In genomic region chr12:131002271-131002670, GRCh38 we compare ENCODE assay signal across 13 cellular contexts. TPM values are rescaled to one million over a fixed set of nuclear protein-coding genes. Genes with fewer than 3 reads are reported as not detected.
DNase-seq lines count a peak whose midpoint lies in the region; ATAC-seq and TF ChIP-seq lines count a peak whose summit lies in the region.
"Had no signal": no experiment of that assay in that cellular context is flagged by ENCODE, and none has a peak within 500 bp of the region (broad histone marks: within the 10 kb centered on the region; RNA-seq: fewer than 3 reads in every experiment).

No MANE protein-coding gene starts in this region.

- peaks cover 74% of the 10 kb centered on the region for H3K36me3 ChIP-seq in left ventricle myocardium inferior
- H3K36me3 ChIP-seq in MG63 = no peaks in the 10 kb centered on the region

- peak overlapping the region; percentile 23 for H3K4me3 ChIP-seq in left ventricle myocardium inferior
- no peak overlapping the region for H3K4me3 ChIP-seq in MG63

- H3K27ac ChIP-seq in left ventricle myocardium inferior (replicated peaks) = peak overlapping the region; percentile 84

- no peaks in the 10 kb centered on the region for H3K36me3 Mint-ChIP-seq in endothelial cell (ENCODE audit: low read depth, unreplicated experiment)

- H3K4me1 ChIP-seq in left ventricle myocardium inferior = peaks cover 65% of the 10 kb centered on the region

- no peaks in the 10 kb centered on the region for H3K9me3 ChIP-seq in left ventricle myocardium inferior (replicated peaks)
- no peaks in the 10 kb centered on the region for H3K9me3 ChIP-seq in MG63

- H3K27ac Mint-ChIP-seq in endothelial cell (ENCODE audit: unreplicated experiment) = no peak overlapping the region
- H3K27ac Mint-ChIP-seq: activated CD8-positive, alpha-beta T cell treated with anti-CD3 and anti-CD28 coated beads, Interleukin-2, amount 10 ng/mL, durations not matched to agents 7 days and 5 days; T-helper 1 cell treated with Interleukin-12 subunit alpha and Interleukin-12 subunit beta and Interleukin-4 antibody, amounts not matched to agents 30 μg/mL and 1 μg/mL, for 36 hours had no signal

- H3K9me3 Mint-ChIP-seq in endothelial cell (ENCODE audit: unreplicated experiment) = no peaks in the 10 kb centered on the region

- peaks cover 11% of the 10 kb centered on the region for H3K27me3 Mint-ChIP-seq in endothelial cell (ENCODE audit: unreplicated experiment)

- no peaks in the 10 kb centered on the region for H3K4me1 Mint-ChIP-seq in endothelial cell (ENCODE audit: unreplicated experiment)

- no peak overlapping the region for H3K4me3 Mint-ChIP-seq in endothelial cell (ENCODE audit: unreplicated experiment)
- H3K4me3 Mint-ChIP-seq: activated CD8-positive, alpha-beta T cell treated with anti-CD3 and anti-CD28 coated beads, Interleukin-2, amount 10 ng/mL, durations not matched to agents 7 days and 5 days; T-helper 1 cell treated with Interleukin-12 subunit alpha and Interleukin-12 subunit beta and Interleukin-4 antibody, amounts not matched to agents 30 μg/mL and 1 μg/mL, for 36 hours had no signal

- no peak for TF ChIP-seq CTCF in GM10266 (IDR thresholded peaks at IDR 0.05; ENCODE audit: control insufficient read depth, insufficient read depth, low read depth, missing control alignments)
- no peak for TF ChIP-seq CTCF in left ventricle myocardium inferior (IDR thresholded peaks at IDR 0.05; ENCODE audit: borderline replicate concordance)
- no peak for TF ChIP-seq CTCF in endothelial cell (IDR thresholded peaks at IDR 0.05; ENCODE audit: unreplicated experiment)

- intact Hi-C loops in left ventricle myocardium inferior (cut with micrococcal nuclease) = no loop called here

- ATAC-seq in GM21528 (IDR thresholded peaks at IDR 0.05; ENCODE audit: low FRiP score, unreplicated experiment) = peak; percentile 57
- peak; percentile 91 for ATAC-seq in HG03342 (IDR thresholded peaks at IDR 0.05; ENCODE audit: unreplicated experiment)
- ATAC-seq: activated CD8-positive, alpha-beta T cell treated with anti-CD3 and anti-CD28 coated beads, Interleukin-2, amount 10 ng/mL, durations not matched to agents 7 days and 5 days had no signal

- H3K27me3 ChIP-seq in left ventricle myocardium inferior (ENCODE audit: low read depth) (no peaks in the 10 kb centered on the region), MG63 (no peaks in the 10 kb centered on the region)

- peak; percentile 92 for DNase-seq in GM10266 (ENCODE audit: extremely low spot score)
- no peak for DNase-seq in left ventricle myocardium inferior
- no peak for DNase-seq in MG63
- no peak for DNase-seq in SHP77 (lab: John Stamatoyannopoulos, UW)
- no peak for DNase-seq in endothelial cell (ENCODE audit: low spot score)
- DNase-seq in cerebellar cortex (ENCODE audit: low spot score) = no peak
- DNase-seq: activated CD8-positive, alpha-beta T cell treated with anti-CD3 and anti-CD28 coated beads, Interleukin-2, amount 10 ng/mL, durations not matched to agents 7 days and 5 days; activated naive CD4-positive, alpha-beta T cell treated with Interleukin-2 at 50 U/mL for 16 hours; cerebellar nuclear complex; NCI-H1436 treated with DMSO at 0.1 percent for 48 hours had no signal

RNA-seq across cellular contexts. Expression of gene ADGRD1, which starts 48.6 kb away (rescaled TPM):
- total RNA-seq in left ventricle myocardium inferior = 99.5 TPM
- total RNA-seq in MG63 (2014; rRNA removed; shearing (Covaris generic); ENCODE audit: low replicate concordance) = 0.89 and 5.3 TPM in 2 replicates
- total RNA-seq in endothelial cell (ENCODE audit: unreplicated experiment) = 1.7 TPM
- total RNA-seq: activated CD8-positive, alpha-beta T cell treated with anti-CD3 and anti-CD28 coated beads, Interleukin-2, amount 10 ng/mL, durations not matched to agents 7 days and 5 days had no signal

Comparison
In these comparisons a context has a peak if more than half of its experiments do, and no peak if none do; other contexts are left out.
1. RNA of gene ADGRD1, which starts 48.6 kb away (total RNA-seq): 99.5 TPM in left ventricle myocardium inferior (single experiment); 1.7 TPM in endothelial cell (single experiment) and 0.89 to 5.3 TPM in MG63; every median in the first group is over 10 times any median in the second.